Comparison of ENCODE assay signal across 12 cellular contexts in genomic region chr7:37315752-37316711, GRCh38.
DNase-seq lines count a peak whose midpoint lies in the region; ATAC-seq, FAIRE-seq and TF ChIP-seq lines count a peak whose summit lies in the region.
"Had no signal": no experiment of that assay in that cellular context is flagged by ENCODE, and none has a peak within 500 bp of the region (broad histone marks: within the 10 kb centered on the region; RNA-seq: fewer than 3 reads in every experiment).

No MANE protein-coding gene starts in this region.

- H3K4me1 ChIP-seq in DOHH2 (ENCODE audit: control insufficient read depth, low read length) (peaks cover 87% of the 10 kb centered on the region), MM.1S (ENCODE audit: low read length) (no peaks in the 10 kb centered on the region)

- no peak for TF ChIP-seq CTCF in DOHH2 (IDR thresholded peaks at IDR 0.05; ENCODE audit: low read depth, low read length, poor library complexity, severe bottlenecking)
- TF ChIP-seq CTCF in fibroblast of mammary gland (conservative IDR thresholded peaks at IDR 0.05; ENCODE audit: control insufficient read depth, insufficient read depth, low read depth, low read length), result no peak
- TF ChIP-seq CTCF in MM.1S (IDR thresholded peaks at IDR 0.05; ENCODE audit: low read length), result no peak

- H3K4me2 ChIP-seq in DOHH2 (ENCODE audit: low read length) (peak overlapping the region; percentile 93), MM.1S (ENCODE audit: low read depth, low read length) (no peak overlapping the region)

- intact Hi-C loops in sciatic nerve (cut with DNase I), result no loop called here

- no peaks in the 10 kb centered on the region for H3K9me3 ChIP-seq in DOHH2 (ENCODE audit: control insufficient read depth, insufficient read depth, low read length)
- no peaks in the 10 kb centered on the region for H3K9me3 ChIP-seq in MM.1S (replicated peaks; ENCODE audit: insufficient read depth, low read length)

- H3K4me3 ChIP-seq in DOHH2 (ENCODE audit: low read length) (peak overlapping the region; percentile 68), fibroblast of mammary gland (ENCODE audit: control insufficient read depth, low read depth, low read length) (no peak overlapping the region), MM.1S (ENCODE audit: low read length) (no peak overlapping the region)

- H2AFZ ChIP-seq in MM.1S (ENCODE audit: low read length), result no peak overlapping the region

- H3F3A ChIP-seq in DOHH2 (ENCODE audit: control insufficient read depth, insufficient read depth), result peaks cover 21% of the 10 kb centered on the region
- H3F3A ChIP-seq in MM.1S (ENCODE audit: insufficient read depth, low read length), result no peaks in the 10 kb centered on the region

- H4K20me1 ChIP-seq in DOHH2 (ENCODE audit: control insufficient read depth, insufficient read depth, low read depth, low read length) (no peaks in the 10 kb centered on the region; the same call in none of the 2 replicates), MM.1S (ENCODE audit: insufficient read depth, low read length) (0 out of 2 replicates have a peak, but pooled peaks cover 10% of the 10 kb centered on the region)

- ATAC-seq in sciatic nerve (peak; percentile 87), HG02571 (IDR thresholded peaks at IDR 0.05; ENCODE audit: unreplicated experiment) (no peak)

- H3K79me2 ChIP-seq in DOHH2 (ENCODE audit: control insufficient read depth, low read length), result peaks cover 58% of the 10 kb centered on the region
- peaks cover 98% of the 10 kb centered on the region for H3K79me2 ChIP-seq in MM.1S (ENCODE audit: low read length)

- H3K27me3 ChIP-seq in DOHH2 (ENCODE audit: control insufficient read depth, low read length) (no peaks in the 10 kb centered on the region), MM.1S (replicated peaks; ENCODE audit: insufficient read depth, low read length) (no peaks in the 10 kb centered on the region)

- no peaks in the 10 kb centered on the region for H3K9me2 ChIP-seq in DOHH2 (replicated peaks; ENCODE audit: control insufficient read depth, low read length)
- H3K9me2 ChIP-seq in MM.1S (replicated peaks; ENCODE audit: insufficient read depth, low read length), result no peaks in the 10 kb centered on the region

- H3K9ac ChIP-seq in MM.1S (ENCODE audit: low read length), result no peak overlapping the region

- H3K27ac ChIP-seq in DOHH2 (ENCODE audit: low read depth, low read length) (peak overlapping the region; percentile 88), MM.1S (ENCODE audit: low read length) (no peak overlapping the region)
- H3K27ac ChIP-seq: C4-2B had no signal

- no peak for FAIRE-seq in RCC 7860 (lab: Jason Lieb, UNC)

- DNase-seq in MV-4-11 (lab: John Stamatoyannopoulos, UW), result peak; percentile 76
- DNase-seq in fibroblast of mammary gland (ENCODE audit: low read depth), result peak; percentile 11
- DNase-seq in sciatic nerve (ENCODE audit: low spot score), result no peak
- no peak for DNase-seq in DMS 273 treated with DMSO at 0.1 percent for 48 hours (lab: John Stamatoyannopoulos, UW)
- DNase-seq in MM.1S, result no peak
- no peak for DNase-seq in RCC 7860 (ENCODE audit: low spot score)
- DNase-seq: activated CD4-positive, CD25-positive, alpha-beta regulatory T cell treated with anti-CD3 and anti-CD28 coated beads, Interleukin-2, amount 50 U/mL, for 72 hours; activated naive CD4-positive, alpha-beta T cell treated with anti-CD3 and anti-CD28 coated beads for 36 hours; HCEC 1CT had no signal

- H3K36me3 ChIP-seq in DOHH2 (ENCODE audit: control insufficient read depth, low read length) (peaks cover 38% of the 10 kb centered on the region), MM.1S (replicated peaks; ENCODE audit: insufficient read depth, low read length) (peaks cover 19% of the 10 kb centered on the region)

Comparison
In these comparisons a context has a peak if more than half of its experiments do, and no peak if none do; other contexts are left out.
1. DNase-seq: peak in MV-4-11 (single experiment) and fibroblast of mammary gland (single experiment); none in sciatic nerve (single experiment), DMS 273 treated with DMSO at 0.1 percent for 48 hours (single experiment), MM.1S (single experiment) and RCC 7860 (single experiment).